Comparison of ENCODE assay signal across 9 cellular contexts in the genomic region with DNA sequence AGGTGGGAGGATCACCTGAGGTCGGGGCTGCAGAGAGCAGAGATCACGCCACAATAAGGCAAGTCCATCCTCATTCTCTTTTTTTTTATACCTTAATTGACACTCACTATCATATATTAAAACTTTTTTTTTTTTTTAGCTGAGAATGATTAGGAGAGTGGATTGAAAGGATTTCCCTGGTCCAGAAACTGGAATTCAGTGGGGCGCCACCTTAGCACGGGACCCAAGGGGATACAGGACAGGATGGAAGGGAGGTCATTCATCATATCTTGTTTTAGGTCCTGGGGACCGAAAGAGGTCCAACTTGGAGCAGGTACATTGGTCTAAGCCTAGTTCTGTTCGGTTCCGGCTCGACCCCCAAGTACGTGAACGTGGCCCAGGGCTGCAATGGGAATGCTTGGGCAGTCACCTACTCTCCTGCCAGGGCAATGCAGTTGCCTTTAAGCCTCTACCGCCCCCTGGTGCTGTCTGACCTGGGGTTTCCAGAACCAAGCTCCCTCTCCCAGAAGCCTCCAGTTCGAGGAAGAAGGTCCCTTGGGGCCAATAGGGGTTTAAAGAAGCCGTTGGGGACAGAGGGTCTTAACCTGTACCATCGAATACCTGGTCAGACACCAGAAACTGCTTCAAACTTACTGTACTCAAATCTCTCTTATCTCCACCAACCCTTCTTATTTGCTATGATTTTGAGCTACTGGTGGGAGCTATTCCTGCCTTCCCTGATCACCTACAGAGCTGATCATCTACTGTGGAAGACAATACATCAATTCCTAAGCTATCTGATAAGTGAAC. TPM values are rescaled to one million over a fixed set of nuclear protein-coding genes. Genes with fewer than 3 reads are reported as not detected.
A peak's percentile ranks its signal among the peaks of the same experiment; 100 is the strongest.
DNase-seq lines count a peak whose midpoint lies in the region; ATAC-seq and TF ChIP-seq lines count a peak whose summit lies in the region.
"Had no signal": no experiment of that assay in that cellular context is flagged by ENCODE, and none has a peak within 500 bp of the region (broad histone marks: within the 10 kb centered on the region; RNA-seq: fewer than 3 reads in every experiment).

No MANE protein-coding gene starts in this region.

- H3K27ac Mint-ChIP-seq in neural crest cell (ENCODE audit: unreplicated experiment): no peak overlapping the region
- H3K27ac Mint-ChIP-seq: activated naive CD8-positive, alpha-beta T cell had no signal

- H3K4me1 Mint-ChIP-seq in neural crest cell: no peaks in the 10 kb centered on the region

- H3K36me3 Mint-ChIP-seq in neural crest cell (ENCODE audit: low read depth): peaks cover 3% of the 10 kb centered on the region
- H3K36me3 Mint-ChIP-seq: activated naive CD8-positive, alpha-beta T cell had no signal

- TF ChIP-seq CTCF in epithelial cell of esophagus (IDR thresholded peaks at IDR 0.05; ENCODE audit: insufficient read depth, low read depth, low read length, missing control alignments) (peak; percentile 76), neural crest cell (conservative IDR thresholded peaks at IDR 0.05) (peak; percentile 48)

- H3K4me3 Mint-ChIP-seq in neural crest cell: no peak overlapping the region
- H3K4me3 Mint-ChIP-seq: activated naive CD8-positive, alpha-beta T cell had no signal

- H3K27me3 Mint-ChIP-seq in neural crest cell (ENCODE audit: low read depth): no peaks in the 10 kb centered on the region

- no peak for ATAC-seq in GM21515 (IDR thresholded peaks at IDR 0.05; ENCODE audit: unreplicated experiment)

- DNase-seq in DMS 273 (lab: John Stamatoyannopoulos, UW; ENCODE audit: unreplicated experiment): peak; percentile 75
- no peak for DNase-seq in DMS 273 treated with DMSO at 0.1 percent for 48 hours (lab: John Stamatoyannopoulos, UW)
- peak; percentile 67 for DNase-seq in NCI-H2196 (lab: John Stamatoyannopoulos, UW; ENCODE audit: unreplicated experiment)
- peak; percentile 79 to 85 for DNase-seq in activated CD4-positive, alpha-beta T cell treated with anti-CD3 and anti-CD28 coated beads, Interleukin-2, amount 50 U/mL, for 48 hours
- peak; percentile 73 for DNase-seq in epithelial cell of esophagus (ENCODE audit: low read depth)
- DNase-seq in neural crest cell (ENCODE audit: low read depth, low spot score): peak; percentile 34
- no peak for DNase-seq in COLO829 (ENCODE audit: low spot score)

- no peak overlapping the region for H3K4me3 ChIP-seq in epithelial cell of esophagus (ENCODE audit: low read length)

- H3K9me3 Mint-ChIP-seq in neural crest cell: peaks cover 8% of the 10 kb centered on the region

RNA-seq across cellular contexts. Expression of a gene that starts 19.9 kb away (rescaled TPM):
- 47.0 and 52.9 TPM in 2 replicates for total RNA-seq in neural crest cell

RNA-seq across cellular contexts. Expression of a gene that starts 34.2 kb away (rescaled TPM):
- total RNA-seq in neural crest cell: 93.5 and 96.2 TPM in 2 replicates

Comparison
In these comparisons a context has a peak if more than half of its experiments do, and no peak if none do; other contexts are left out.
1. DNase-seq: peak in DMS 273 (single experiment), NCI-H2196 (single experiment), activated CD4-positive, alpha-beta T cell treated with anti-CD3 and anti-CD28 coated beads, Interleukin-2, amount 50 U/mL, for 48 hours (2 of 2), epithelial cell of esophagus (single experiment) and neural crest cell (single experiment); none in DMS 273 treated with DMSO at 0.1 percent for 48 hours (single experiment) and COLO829 (single experiment).